21 cellular contexts compared by ENCODE assay signal in the genomic region with DNA sequence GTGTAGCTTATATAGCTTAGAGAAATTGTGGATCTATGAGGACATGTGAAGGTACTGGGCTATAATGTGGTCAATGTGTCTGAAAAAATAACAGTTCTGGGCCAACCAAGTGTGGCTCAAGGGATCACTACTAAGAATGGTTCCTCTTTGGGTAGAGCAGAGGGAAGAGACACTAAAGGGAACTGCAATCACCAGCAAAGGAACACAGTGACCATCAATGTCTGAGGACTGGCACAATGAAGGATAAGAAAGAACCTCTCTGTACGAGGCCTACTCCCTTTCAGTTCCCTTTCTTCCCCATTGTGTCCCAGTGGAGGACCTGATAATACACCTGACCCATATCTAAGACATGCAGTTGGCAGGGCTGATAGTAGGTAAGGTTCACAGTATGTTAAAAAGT.
A peak's percentile ranks its signal among the peaks of the same experiment; 100 is the strongest.
DNase-seq lines count a peak whose midpoint lies in the region; ATAC-seq and TF ChIP-seq lines count a peak whose summit lies in the region.
"Had no signal": no experiment of that assay in that cellular context is flagged by ENCODE, and none has a peak within 500 bp of the region (broad histone marks: within the 10 kb centered on the region; RNA-seq: fewer than 3 reads in every experiment).

No MANE protein-coding gene starts in this region.

- peaks cover 13% of the 10 kb centered on the region for H3K36me3 Mint-ChIP-seq in activated naive CD8-positive, alpha-beta T cell
- peaks cover 8% of the 10 kb centered on the region for H3K36me3 Mint-ChIP-seq in activated naive CD8-positive, alpha-beta T cell treated with anti-CD3 and anti-CD28 coated beads for 36 hours

- no peak overlapping the region for H3K4me3 ChIP-seq in upper lobe of right lung
- H3K4me3 ChIP-seq: esophagus squamous epithelium, HAP-1, neural progenitor cell, thoracic aorta had no signal

- intact Hi-C loops in upper lobe of right lung (cut with DNase I): no loop called here

- no peaks in the 10 kb centered on the region for H3K9me3 Mint-ChIP-seq in activated naive CD8-positive, alpha-beta T cell (ENCODE audit: low read depth)
- no peaks in the 10 kb centered on the region for H3K9me3 Mint-ChIP-seq in activated naive CD8-positive, alpha-beta T cell treated with anti-CD3 and anti-CD28 coated beads for 36 hours
- H3K9me3 Mint-ChIP-seq: CD8-positive, alpha-beta T cell; neural progenitor cell; WTC11 had no signal

- TF ChIP-seq CTCF in upper lobe of right lung (IDR thresholded peaks at IDR 0.05): no peak

- H3K36me3 ChIP-seq in upper lobe of right lung: peaks cover 45% of the 10 kb centered on the region
- H3K36me3 ChIP-seq: HAP-1, neural progenitor cell had no signal

- H3K4me1 Mint-ChIP-seq in activated naive CD8-positive, alpha-beta T cell (ENCODE audit: low read depth): peaks cover 43% of the 10 kb centered on the region
- H3K4me1 Mint-ChIP-seq in activated naive CD8-positive, alpha-beta T cell treated with anti-CD3 and anti-CD28 coated beads for 36 hours: peaks cover 28% of the 10 kb centered on the region
- H3K4me1 Mint-ChIP-seq: mesothelial cell of epicardium, neural progenitor cell had no signal

- peak overlapping the region; percentile 24 for H3K27ac ChIP-seq in upper lobe of right lung
- H3K27ac ChIP-seq: esophagus squamous epithelium, neural progenitor cell, thoracic aorta had no signal

- no peak overlapping the region for H3K4me3 Mint-ChIP-seq in activated naive CD8-positive, alpha-beta T cell
- no peak overlapping the region for H3K4me3 Mint-ChIP-seq in activated naive CD8-positive, alpha-beta T cell treated with anti-CD3 and anti-CD28 coated beads for 36 hours
- H3K4me3 Mint-ChIP-seq: CD8-positive, alpha-beta T cell; mesothelial cell of epicardium; neural progenitor cell; WTC11 had no signal

- ATAC-seq in upper lobe of right lung: peak; percentile 90
- ATAC-seq: CD8-positive, alpha-beta T cell; WTC11 had no signal

- H3K9me3 ChIP-seq in upper lobe of right lung: no peaks in the 10 kb centered on the region
- H3K9me3 ChIP-seq: esophagus squamous epithelium, HAP-1, thoracic aorta had no signal

- in situ Hi-C loops in ACHN (cut with HindIII; ENCODE audit: low pct_ligation_motif_present, low pct_unique_long_range_greater_than_20kb, low sequenced_read_pairs): no loop called here

- no peaks in the 10 kb centered on the region for H3K27me3 Mint-ChIP-seq in activated naive CD8-positive, alpha-beta T cell
- H3K27me3 Mint-ChIP-seq in activated naive CD8-positive, alpha-beta T cell treated with anti-CD3 and anti-CD28 coated beads for 36 hours: no peaks in the 10 kb centered on the region

- H3K27ac Mint-ChIP-seq in activated naive CD8-positive, alpha-beta T cell: peak overlapping the region; percentile 43
- no peak overlapping the region for H3K27ac Mint-ChIP-seq in activated naive CD8-positive, alpha-beta T cell treated with anti-CD3 and anti-CD28 coated beads for 36 hours
- H3K27ac Mint-ChIP-seq: CD8-positive, alpha-beta T cell; mesothelial cell of epicardium; neural progenitor cell had no signal

- H3K4me1 ChIP-seq in upper lobe of right lung: peaks cover 28% of the 10 kb centered on the region
- H3K4me1 ChIP-seq: HAP-1, neural progenitor cell had no signal

- no peak for DNase-seq in activated naive CD8-positive, alpha-beta T cell treated with anti-CD3 and anti-CD28 coated beads for 36 hours
- DNase-seq in SKM-1 treated with dmso at 0.1 percent for 144 hours (lab: John Stamatoyannopoulos, UW; ENCODE audit: unreplicated experiment): peak; percentile 89
- DNase-seq in medulla oblongata (ENCODE audit: extremely low spot score): peak; percentile 45
- DNase-seq in upper lobe of right lung: no peak
- no peak for DNase-seq in NCI-H2196 (lab: John Stamatoyannopoulos, UW; ENCODE audit: unreplicated experiment)
- no peak for DNase-seq in NCI-H526 (lab: John Stamatoyannopoulos, UW)
- DNase-seq in ACHN: no peak
- DNase-seq: activated CD8-positive, alpha-beta memory T cell treated with anti-CD3 and anti-CD28 coated beads for 24 hours; CD8-positive, alpha-beta T cell; central memory CD4-positive, alpha-beta T cell; effector CD4-positive, alpha-beta T cell; esophagus squamous epithelium; head of caudate nucleus; NCI-H1417; RPMI8226 had no signal

- H3K27me3 ChIP-seq in upper lobe of right lung: no peaks in the 10 kb centered on the region
- H3K27me3 ChIP-seq: esophagus squamous epithelium, neural progenitor cell had no signal

Comparison
In these comparisons a context has a peak if more than half of its experiments do, and no peak if none do; other contexts are left out.
1. DNase-seq: peak in SKM-1 treated with dmso at 0.1 percent for 144 hours (single experiment) and medulla oblongata (single experiment); none in activated naive CD8-positive, alpha-beta T cell treated with anti-CD3 and anti-CD28 coated beads for 36 hours (single experiment), upper lobe of right lung (single experiment), NCI-H2196 (single experiment), NCI-H526 (0 of 2) and ACHN (single experiment).